8 cellular contexts compared by ENCODE assay signal in the genomic region with DNA sequence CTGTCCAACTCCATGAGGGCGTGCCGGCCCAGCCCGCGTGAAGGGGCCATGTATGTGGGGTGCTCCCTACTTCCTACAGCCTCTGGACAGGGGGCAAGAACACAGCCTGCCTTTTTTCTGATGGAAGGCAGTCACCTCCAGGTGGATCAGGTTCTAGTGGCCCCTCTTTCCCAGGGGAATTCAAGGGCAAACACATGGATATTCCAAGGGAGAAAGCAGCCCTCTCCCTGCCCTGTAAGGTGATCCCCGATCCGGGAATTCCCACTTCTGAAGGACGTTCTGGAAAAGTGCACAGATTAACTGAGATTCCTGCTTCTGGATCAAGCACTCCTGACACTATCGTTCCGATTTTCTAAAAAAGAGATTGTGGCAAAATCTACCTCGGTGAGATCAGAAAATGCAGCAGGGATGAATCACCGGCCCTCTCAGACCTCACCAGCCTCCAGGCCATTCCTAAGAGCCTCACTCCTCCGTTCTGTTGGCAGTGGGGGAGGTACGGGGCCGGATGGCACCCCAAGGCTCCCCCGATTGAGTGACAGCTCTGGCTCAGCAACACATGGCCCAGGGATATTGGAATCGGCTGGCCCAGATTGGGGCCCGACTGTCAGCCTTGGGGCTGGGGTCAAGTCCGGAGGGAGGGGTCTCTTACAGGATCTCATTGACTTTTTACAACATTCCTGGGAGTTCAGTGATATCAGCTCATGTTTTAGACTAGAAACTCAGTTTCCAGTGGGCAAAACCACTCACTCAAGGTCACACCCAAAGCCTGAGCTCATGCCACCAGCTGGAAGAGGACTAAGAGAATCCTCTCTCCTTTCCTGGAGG. TPM values are rescaled to one million over a fixed set of nuclear protein-coding genes. Genes with fewer than 3 reads are reported as not detected.
DNase-seq lines count a peak whose midpoint lies in the region; ATAC-seq, FAIRE-seq and TF ChIP-seq lines count a peak whose summit lies in the region.

No MANE protein-coding gene starts in this region.

- no peaks in the 10 kb centered on the region for H3K27me3 ChIP-seq in astrocyte (ENCODE audit: insufficient read depth, low read length)

- no peaks in the 10 kb centered on the region for H3K36me3 Mint-ChIP-seq in activated CD4-positive, alpha-beta memory T cell treated with anti-CD3 and anti-CD28 coated beads, Interleukin-2, amount 10 ng/mL, durations not matched to agents 7 days and 5 days (ENCODE audit: low read depth)
- H3K36me3 Mint-ChIP-seq in activated CD4-positive, alpha-beta memory T cell treated with anti-CD3 and anti-CD28 coated beads for 36 hours, result no peaks in the 10 kb centered on the region
- H3K36me3 Mint-ChIP-seq in astrocyte (ENCODE audit: low read depth, unreplicated experiment) (peaks cover 8% of the 10 kb centered on the region), type B pancreatic cell (peaks cover 4% of the 10 kb centered on the region)

- H3K9me3 Mint-ChIP-seq in activated CD4-positive, alpha-beta memory T cell treated with anti-CD3 and anti-CD28 coated beads, Interleukin-2, amount 10 ng/mL, durations not matched to agents 7 days and 5 days, result no peaks in the 10 kb centered on the region
- no peaks in the 10 kb centered on the region for H3K9me3 Mint-ChIP-seq in activated CD4-positive, alpha-beta memory T cell treated with anti-CD3 and anti-CD28 coated beads for 36 hours
- no peaks in the 10 kb centered on the region for H3K9me3 Mint-ChIP-seq in astrocyte (ENCODE audit: unreplicated experiment)
- H3K9me3 Mint-ChIP-seq in type B pancreatic cell, result no peaks in the 10 kb centered on the region

- H3K9me3 ChIP-seq in astrocyte (ENCODE audit: insufficient read depth, low read depth, low read length), result no peaks in the 10 kb centered on the region

- peak overlapping the region; percentile 90 for H3K9ac ChIP-seq in astrocyte (ENCODE audit: low read length)

- no peak for ATAC-seq in GM21390 (IDR thresholded peaks at IDR 0.05; ENCODE audit: unreplicated experiment)

- H3K4me2 ChIP-seq in astrocyte (ENCODE audit: low read length), result peak overlapping the region; percentile 98

- no peak for TF ChIP-seq CTCF in astrocyte (IDR thresholded peaks at IDR 0.05; ENCODE audit: insufficient read depth, low read depth, low read length)
- no peak for TF ChIP-seq CTCF in type B pancreatic cell (conservative IDR thresholded peaks at IDR 0.05)

- H4K20me1 ChIP-seq in astrocyte (ENCODE audit: insufficient read depth, low read length), result peaks cover 6% of the 10 kb centered on the region

- CTCF ChIA-PET in activated CD4-positive, alpha-beta memory T cell treated with anti-CD3 and anti-CD28 coated beads, Interleukin-2, amount 10 ng/mL, durations not matched to agents 7 days and 5 days (lab: Charles Lee), result interaction anchor here (0.8 to 1.3 kb wide), 3 partner anchors 56 to 144 kb away, joined by 3 to 6 read pairs (median 4); no protein-coding TSS in a partner anchor
- CTCF ChIA-PET in activated CD4-positive, alpha-beta memory T cell treated with anti-CD3 and anti-CD28 coated beads for 36 hours (lab: Charles Lee), result interaction anchor here (1.3 to 1.4 kb wide), 3 partner anchors 13 to 144 kb away, joined by 3 to 7 read pairs (median 6); partner anchors contain the start of gene HSD3B7

- peak overlapping the region; percentile 30 for H2AFZ ChIP-seq in astrocyte (ENCODE audit: low read depth, low read length)

- peaks cover 38% of the 10 kb centered on the region for H3K4me1 ChIP-seq in astrocyte (ENCODE audit: insufficient read depth, low read length)

- no peak for FAIRE-seq in astrocyte (lab: Jason Lieb, UNC)

- peaks cover 27% of the 10 kb centered on the region for H3K4me1 Mint-ChIP-seq in activated CD4-positive, alpha-beta memory T cell treated with anti-CD3 and anti-CD28 coated beads, Interleukin-2, amount 10 ng/mL, durations not matched to agents 7 days and 5 days
- peaks cover 12% of the 10 kb centered on the region for H3K4me1 Mint-ChIP-seq in activated CD4-positive, alpha-beta memory T cell treated with anti-CD3 and anti-CD28 coated beads for 36 hours (ENCODE audit: low read depth)
- peaks cover 38% of the 10 kb centered on the region for H3K4me1 Mint-ChIP-seq in astrocyte (ENCODE audit: low read depth, unreplicated experiment)
- H3K4me1 Mint-ChIP-seq in type B pancreatic cell (ENCODE audit: unreplicated experiment), result peaks cover 12% of the 10 kb centered on the region

- intact Hi-C loops in activated CD4-positive, alpha-beta memory T cell treated with anti-CD3 and anti-CD28 coated beads for 36 hours (cut with micrococcal nuclease), result loop anchor here (1.0 to 10.0 kb wide), 5 partner anchors 35 to 867 kb away; partner anchors contain the start of genes SETD1A, STX4, ZNF646 and ZNF668
- intact Hi-C loops in head of caudate nucleus (cut with DNase I), result no loop called here

- DNase-seq in activated CD4-positive, alpha-beta memory T cell treated with anti-CD3 and anti-CD28 coated beads, Interleukin-2, amount 10 ng/mL, durations not matched to agents 7 days and 5 days, result no peak
- DNase-seq in activated CD4-positive, alpha-beta memory T cell treated with anti-CD3 and anti-CD28 coated beads for 36 hours, result no peak
- DNase-seq in astrocyte (ENCODE audit: low read depth) (peak; percentile 87), islet precursor cell (peak; percentile 84), type B pancreatic cell (ENCODE audit: extremely low spot score, unreplicated experiment) (no peak), NCI-H748 treated with DMSO at 0.1 percent for 48 hours (lab: John Stamatoyannopoulos, UW) (no peak), head of caudate nucleus (no peak)

- peak overlapping the region; percentile 98 for H3K27ac ChIP-seq in astrocyte (ENCODE audit: low read depth, low read length)

- H3K4me3 Mint-ChIP-seq in activated CD4-positive, alpha-beta memory T cell treated with anti-CD3 and anti-CD28 coated beads, Interleukin-2, amount 10 ng/mL, durations not matched to agents 7 days and 5 days, result peak overlapping the region; percentile 37
- H3K4me3 Mint-ChIP-seq in activated CD4-positive, alpha-beta memory T cell treated with anti-CD3 and anti-CD28 coated beads for 36 hours, result no peak overlapping the region
- H3K4me3 Mint-ChIP-seq in astrocyte (ENCODE audit: unreplicated experiment), result peak overlapping the region; percentile 62
- H3K4me3 Mint-ChIP-seq in type B pancreatic cell, result peak overlapping the region; percentile 77

- peaks cover 14% of the 10 kb centered on the region for H3K79me2 ChIP-seq in astrocyte (ENCODE audit: insufficient read depth, low read length)

- peaks cover 12% of the 10 kb centered on the region for H3K27me3 Mint-ChIP-seq in activated CD4-positive, alpha-beta memory T cell treated with anti-CD3 and anti-CD28 coated beads, Interleukin-2, amount 10 ng/mL, durations not matched to agents 7 days and 5 days
- H3K27me3 Mint-ChIP-seq in activated CD4-positive, alpha-beta memory T cell treated with anti-CD3 and anti-CD28 coated beads for 36 hours, result peaks cover 1% of the 10 kb centered on the region
- H3K27me3 Mint-ChIP-seq in astrocyte (ENCODE audit: low read depth, unreplicated experiment) (no peaks in the 10 kb centered on the region), type B pancreatic cell (peaks cover 15% of the 10 kb centered on the region)

- POLR2A ChIA-PET in activated CD4-positive, alpha-beta memory T cell treated with anti-CD3 and anti-CD28 coated beads, Interleukin-2, amount 10 ng/mL, durations not matched to agents 7 days and 5 days (lab: Charles Lee), result interaction anchor here (0.7 to 2.2 kb wide), 12 partner anchors 9 to 182 kb away, joined by 3 to 11 read pairs (median 3); partner anchors contain the start of genes FUS, KAT8, ZNF646 and ZNF668
- POLR2A ChIA-PET in activated CD4-positive, alpha-beta memory T cell treated with anti-CD3 and anti-CD28 coated beads for 36 hours (lab: Charles Lee), result interaction anchor here (0.9 to 1.4 kb wide), 2 partner anchors 76 to 119 kb away, joined by 3 read pairs; partner anchors contain the start of genes KAT8, ZNF646 and ZNF668

- H3K27ac Mint-ChIP-seq in activated CD4-positive, alpha-beta memory T cell treated with anti-CD3 and anti-CD28 coated beads, Interleukin-2, amount 10 ng/mL, durations not matched to agents 7 days and 5 days, result no peak overlapping the region
- no peak overlapping the region for H3K27ac Mint-ChIP-seq in activated CD4-positive, alpha-beta memory T cell treated with anti-CD3 and anti-CD28 coated beads for 36 hours
- peak overlapping the region; percentile 99 for H3K27ac Mint-ChIP-seq in astrocyte (ENCODE audit: unreplicated experiment)
- H3K27ac Mint-ChIP-seq in type B pancreatic cell, result peak overlapping the region; percentile 21

- H3K4me3 ChIP-seq in astrocyte (ENCODE audit: insufficient read depth, low read depth, low read length), result peak overlapping the region; percentile 57

- no peaks in the 10 kb centered on the region for H3K36me3 ChIP-seq in astrocyte (ENCODE audit: insufficient read depth, low read length)

RNA-seq across cellular contexts. Expression of gene STX1B, which starts 12.3 kb away (rescaled TPM):
- 1 to 10 TPM; 1.5 to 1.7 TPM for total RNA-seq in activated CD4-positive, alpha-beta memory T cell treated with anti-CD3 and anti-CD28 coated beads, Interleukin-2, amount 10 ng/mL, durations not matched to agents 7 days and 5 days
- total RNA-seq in activated CD4-positive, alpha-beta memory T cell treated with anti-CD3 and anti-CD28 coated beads for 36 hours, result 1 to 10 TPM in 1 of 2 experiments, under 1 TPM in 1; 0.92 to 1.0 TPM
- total RNA-seq in astrocyte, result 10.7 and 11.0 TPM in 2 replicates
- total RNA-seq in type B pancreatic cell (ENCODE audit: low replicate concordance), result 1.0 and 9.9 TPM in 2 replicates

RNA-seq across cellular contexts. Expression of gene HSD3B7, which starts 13.1 kb away (rescaled TPM):
- total RNA-seq in activated CD4-positive, alpha-beta memory T cell treated with anti-CD3 and anti-CD28 coated beads, Interleukin-2, amount 10 ng/mL, durations not matched to agents 7 days and 5 days, result 1 to 10 TPM; 7.1 to 7.5 TPM
- total RNA-seq in activated CD4-positive, alpha-beta memory T cell treated with anti-CD3 and anti-CD28 coated beads for 36 hours, result 1 to 10 TPM; 2.2 TPM
- 8.3 and 9.0 TPM in 2 replicates for total RNA-seq in astrocyte
- total RNA-seq in type B pancreatic cell (ENCODE audit: low replicate concordance), result 5.8 and 6.9 TPM in 2 replicates

RNA-seq across cellular contexts. Expression of gene STX4, which starts 35.3 kb away (rescaled TPM):
- 10 to 100 TPM; 67.2 to 70.0 TPM for total RNA-seq in activated CD4-positive, alpha-beta memory T cell treated with anti-CD3 and anti-CD28 coated beads, Interleukin-2, amount 10 ng/mL, durations not matched to agents 7 days and 5 days
- total RNA-seq in activated CD4-positive, alpha-beta memory T cell treated with anti-CD3 and anti-CD28 coated beads for 36 hours, result 10 to 100 TPM; 46.7 to 46.8 TPM
- total RNA-seq in astrocyte, result 54.9 and 56.0 TPM in 2 replicates
- 35.3 and 38.5 TPM in 2 replicates for total RNA-seq in type B pancreatic cell (ENCODE audit: low replicate concordance)

RNA-seq across cellular contexts. Expression of gene SETD1A, which starts 40.5 kb away (rescaled TPM):
- total RNA-seq in activated CD4-positive, alpha-beta memory T cell treated with anti-CD3 and anti-CD28 coated beads, Interleukin-2, amount 10 ng/mL, durations not matched to agents 7 days and 5 days, result 10 to 100 TPM; 18.8 to 20.3 TPM
- total RNA-seq in activated CD4-positive, alpha-beta memory T cell treated with anti-CD3 and anti-CD28 coated beads for 36 hours, result 10 to 100 TPM; 16.4 to 17.4 TPM
- total RNA-seq in astrocyte (15.4 and 18.7 TPM in 2 replicates), type B pancreatic cell (ENCODE audit: low replicate concordance) (19.3 and 25.0 TPM in 2 replicates)

RNA-seq across cellular contexts. Expression of gene ORAI3, which starts 49.2 kb away (rescaled TPM):
- 10 to 100 TPM; 30.3 to 33.6 TPM for total RNA-seq in activated CD4-positive, alpha-beta memory T cell treated with anti-CD3 and anti-CD28 coated beads, Interleukin-2, amount 10 ng/mL, durations not matched to agents 7 days and 5 days
- total RNA-seq in activated CD4-positive, alpha-beta memory T cell treated with anti-CD3 and anti-CD28 coated beads for 36 hours, result 1 to 10 TPM; 9.6 to 9.7 TPM
- 21.1 and 22.6 TPM in 2 replicates for total RNA-seq in astrocyte
- 18.7 and 19.4 TPM in 2 replicates for total RNA-seq in type B pancreatic cell (ENCODE audit: low replicate concordance)

Comparison
In these comparisons a context has a peak if more than half of its experiments do, and no peak if none do; other contexts are left out.
1. DNase-seq: peak in astrocyte (single experiment) and islet precursor cell (single experiment); none in activated CD4-positive, alpha-beta memory T cell treated with anti-CD3 and anti-CD28 coated beads, Interleukin-2, amount 10 ng/mL, durations not matched to agents 7 days and 5 days (single experiment), activated CD4-positive, alpha-beta memory T cell treated with anti-CD3 and anti-CD28 coated beads for 36 hours (single experiment), type B pancreatic cell (single experiment), NCI-H748 treated with DMSO at 0.1 percent for 48 hours (single experiment) and head of caudate nucleus (0 of 42).
2. H3K27ac Mint-ChIP-seq: peak in astrocyte (single experiment) and type B pancreatic cell (single experiment); none in activated CD4-positive, alpha-beta memory T cell treated with anti-CD3 and anti-CD28 coated beads, Interleukin-2, amount 10 ng/mL, durations not matched to agents 7 days and 5 days (single experiment) and activated CD4-positive, alpha-beta memory T cell treated with anti-CD3 and anti-CD28 coated beads for 36 hours (single experiment).